8 cellular contexts compared by ENCODE assay signal in genomic region chr9:6757988-6758417, GRCh38. TPM values are rescaled to one million over a fixed set of nuclear protein-coding genes. Genes with fewer than 3 reads are reported as not detected.
DNase-seq lines count a peak whose midpoint lies in the region; ATAC-seq, FAIRE-seq and TF ChIP-seq lines count a peak whose summit lies in the region.

No MANE protein-coding gene starts in this region.

- ATAC-seq in activated CD4-positive, alpha-beta T cell treated with anti-CD3 and anti-CD28 coated beads for 36 hours: peak; percentile 2
- ATAC-seq in HG02852 (IDR thresholded peaks at IDR 0.05; ENCODE audit: unreplicated experiment) (peak; percentile 20), SK-N-SH treated with all-trans-retinoic acid at 6 μM for 48 hours (peak; percentile 67), pancreas (peak; percentile 80 to 89 (median 86))

- POLR2A ChIA-PET in activated CD4-positive, alpha-beta T cell treated with anti-CD3 and anti-CD28 coated beads for 36 hours (lab: Charles Lee): interaction anchor here (1.1 to 2.7 kb wide), 5 partner anchors 42 to 346 kb away, joined by 3 to 16 read pairs (median 7); partner anchors contain the start of gene UHRF2

- no peak for FAIRE-seq in pancreas (lab: Jason Lieb, UNC)

- no peaks in the 10 kb centered on the region for H3K27me3 ChIP-seq in pancreas

- DNase-seq in activated CD4-positive, alpha-beta T cell treated with anti-CD3 and anti-CD28 coated beads for 36 hours: no peak
- DNase-seq in activated CD4-positive, alpha-beta T cell treated with anti-CD3 and anti-CD28 coated beads for 4 hours: no peak
- DNase-seq in fibroblast of villous mesenchyme (ENCODE audit: low read depth): no peak
- DNase-seq in pancreas: peak in 4 of 6 donors; percentile 94 to 99 (median 97)
- DNase-seq in RPMI8226: no peak
- no peak for DNase-seq in middle frontal gyrus (ENCODE audit: extremely low spot score, low spot score)

- peaks cover 2% of the 10 kb centered on the region for H3K9me3 Mint-ChIP-seq in activated CD4-positive, alpha-beta T cell treated with anti-CD3 and anti-CD28 coated beads for 36 hours (ENCODE audit: low read depth)

- peak overlapping the region; percentile 87 for H3K4me3 Mint-ChIP-seq in activated CD4-positive, alpha-beta T cell treated with anti-CD3 and anti-CD28 coated beads for 36 hours

- no peaks in the 10 kb centered on the region for H3K27me3 Mint-ChIP-seq in activated CD4-positive, alpha-beta T cell treated with anti-CD3 and anti-CD28 coated beads for 36 hours

- intact Hi-C loops in activated CD4-positive, alpha-beta T cell treated with anti-CD3 and anti-CD28 coated beads for 36 hours (cut with DNase I, micrococcal nuclease): loop anchor here (1.0 to 10.0 kb wide), 15 partner anchors 42 to 1966 kb away; partner anchors contain the start of genes UHRF2 (in 2 of the 2), DMAC1 (in 1 of the 2), ERMP1 (in 1 of the 2) and RCL1 (in 1 of the 2)
- intact Hi-C loops in pancreas (cut with DNase I): no loop called here

- CTCF ChIA-PET in activated CD4-positive, alpha-beta T cell treated with anti-CD3 and anti-CD28 coated beads for 36 hours (lab: Charles Lee): interaction anchor here (0.8 kb wide), 1 partner anchor 117 kb away, joined by 3 read pairs; no protein-coding TSS in a partner anchor

- peak overlapping the region; percentile 94 to 99 (median 97) for H3K27ac ChIP-seq in pancreas

- H3K4me3 ChIP-seq in fibroblast of villous mesenchyme (ENCODE audit: low read depth, low read length) (peak overlapping the region; percentile 97), pancreas (peak overlapping the region; percentile 86 to 99 (median 96))

- H3K4me1 Mint-ChIP-seq in activated CD4-positive, alpha-beta T cell treated with anti-CD3 and anti-CD28 coated beads for 36 hours: peaks cover 27% of the 10 kb centered on the region

- H3K36me3 ChIP-seq in pancreas: no peaks in the 10 kb centered on the region

- WGBS in pancreas, 2 donors: 0% methylated on average over 46 to 50 of the region's 50 CpGs

- H3K4me1 ChIP-seq in pancreas: peaks cover 5 to 19% (median 9%) of the 10 kb centered on the region in 3 donors

- peak overlapping the region; percentile 83 for H3K27ac Mint-ChIP-seq in activated CD4-positive, alpha-beta T cell treated with anti-CD3 and anti-CD28 coated beads for 36 hours

- no peaks in the 10 kb centered on the region for H3K9me3 ChIP-seq in pancreas

- TF ChIP-seq CTCF in fibroblast of villous mesenchyme (IDR thresholded peaks at IDR 0.05; ENCODE audit: insufficient read depth, low read depth, low read length) (no peak), pancreas (IDR thresholded peaks at IDR 0.05) (no peak)

- peaks cover 5% of the 10 kb centered on the region for H3K36me3 Mint-ChIP-seq in activated CD4-positive, alpha-beta T cell treated with anti-CD3 and anti-CD28 coated beads for 36 hours (ENCODE audit: low read depth)

TF ChIP-seq in SK-N-SH treated with all-trans-retinoic acid at 6 μM for 48 hours, 23 proteins besides CTCF, POLR2A, EP300 and RAD21:
- TF ChIP-seq ZFP3 (CRISPR knock-in tag; IDR thresholded peaks at IDR 0.05) (0 out of 2 replicates have a peak, but pooled peaks have one; percentile 3), CSDC2 (CRISPR knock-in tag; IDR thresholded peaks at IDR 0.05) (no peak), ZC3H10 (CRISPR knock-in tag; IDR thresholded peaks at IDR 0.05) (no peak), SNAI2 (CRISPR knock-in tag; IDR thresholded peaks at IDR 0.05) (0 out of 2 replicates have a peak, but pooled peaks have one; percentile 2)

RNA-seq across cellular contexts. Expression of gene KDM4C, which starts 0.2 kb away (rescaled TPM):
- 10 to 100 TPM; 31.7 to 33.1 TPM for total RNA-seq in activated CD4-positive, alpha-beta T cell treated with anti-CD3 and anti-CD28 coated beads for 36 hours
- total RNA-seq in fibroblast of villous mesenchyme (26.7 and 31.1 TPM in 2 replicates), pancreas (10 to 100 TPM; 18.4 to 30.8 (median 21.1) TPM)
- 10 to 100 TPM; 10.5 to 15.1 TPM for polyA plus RNA-seq in pancreas

Comparison
In these comparisons a context has a peak if more than half of its experiments do, and no peak if none do; other contexts are left out.
1. ATAC-seq: peak in every context shown above with its lines; median percentile 86 in pancreas; 67 in SK-N-SH treated with all-trans-retinoic acid at 6 μM for 48 hours; 20 in HG02852; 2 in activated CD4-positive, alpha-beta T cell treated with anti-CD3 and anti-CD28 coated beads for 36 hours.
2. DNase-seq: peak in pancreas (4 of 6); none in activated CD4-positive, alpha-beta T cell treated with anti-CD3 and anti-CD28 coated beads for 36 hours (single experiment), activated CD4-positive, alpha-beta T cell treated with anti-CD3 and anti-CD28 coated beads for 4 hours (0 of 2), fibroblast of villous mesenchyme (single experiment), RPMI8226 (single experiment) and middle frontal gyrus (single experiment).
3. intact Hi-C loops: an anchor here in activated CD4-positive, alpha-beta T cell treated with anti-CD3 and anti-CD28 coated beads for 36 hours (1.0 to 10.0 kb wide); none called in pancreas.